9 cellular contexts compared by ENCODE assay signal in the genomic region with DNA sequence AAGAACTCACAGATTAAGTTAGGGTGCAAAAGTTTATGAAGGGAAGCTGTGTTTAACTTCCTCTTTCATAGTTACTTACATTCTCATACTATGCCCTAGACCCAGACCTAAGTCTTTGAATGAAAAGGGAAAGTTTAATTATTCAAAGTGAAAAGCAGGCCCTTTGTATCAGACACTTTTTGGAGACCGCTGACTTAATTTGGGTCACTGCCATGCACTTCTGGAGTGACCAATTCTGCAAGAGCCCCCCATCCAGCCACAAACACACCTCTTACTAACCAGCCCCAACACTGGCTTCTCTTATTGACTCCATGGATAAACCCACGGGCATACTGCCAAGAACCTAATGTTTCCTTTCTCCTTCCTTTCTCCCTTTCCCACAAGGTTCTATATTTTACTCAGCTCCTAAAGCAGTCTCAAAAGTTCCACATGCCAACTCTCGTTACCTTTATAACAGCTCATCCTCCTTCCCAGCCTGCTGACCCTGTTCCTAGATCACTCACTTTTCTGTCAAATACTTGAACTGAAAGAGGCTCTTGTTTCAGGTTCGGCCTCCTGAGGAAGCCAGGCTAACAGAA. TPM values are rescaled to one million over a fixed set of nuclear protein-coding genes. Genes with fewer than 3 reads are reported as not detected.
DNase-seq lines count a peak whose midpoint lies in the region; ATAC-seq and FAIRE-seq lines count a peak whose summit lies in the region.
"Had no signal": no experiment of that assay in that cellular context is flagged by ENCODE, and none has a peak within 500 bp of the region (broad histone marks: within the 10 kb centered on the region; RNA-seq: fewer than 3 reads in every experiment).

No MANE protein-coding gene starts in this region.

- peaks cover 71% of the 10 kb centered on the region for H3K36me3 Mint-ChIP-seq in T-helper 2 cell treated with Interferon-gamma antibody and Interleukin-4, amounts not matched to agents 5 μg/mL and 100 μg/mL, for 36 hours (ENCODE audit: low read depth)

- peak; percentile 18 for DNase-seq in CD1c-positive myeloid dendritic cell (ENCODE audit: extremely low spot score)
- peak; percentile 34 for DNase-seq in T-helper 2 cell treated with Interferon-gamma antibody and Interleukin-4, amounts not matched to agents 5 μg/mL and 100 μg/mL, for 36 hours (ENCODE audit: low spot score)
- peak; percentile 13 for DNase-seq in myocyte (ENCODE audit: low read depth)
- no peak for DNase-seq in SK-N-DZ (ENCODE audit: low spot score)
- DNase-seq in NCI-H2081 treated with DMSO at 0.1 percent for 48 hours (lab: John Stamatoyannopoulos, UW) = no peak
- no peak for DNase-seq in HTR-8/SVneo (ENCODE audit: insufficient read length, low spot score)

- ATAC-seq in GM18907 (IDR thresholded peaks at IDR 0.05; ENCODE audit: unreplicated experiment) = peak; percentile 86
- ATAC-seq in HG03045 (IDR thresholded peaks at IDR 0.05; ENCODE audit: unreplicated experiment) = peak; percentile 71
- ATAC-seq: HCT116 had no signal

- peaks cover 73% of the 10 kb centered on the region for H3K4me1 Mint-ChIP-seq in T-helper 2 cell treated with Interferon-gamma antibody and Interleukin-4, amounts not matched to agents 5 μg/mL and 100 μg/mL, for 36 hours (ENCODE audit: low read depth)

- H3K4me3 Mint-ChIP-seq in T-helper 2 cell treated with Interferon-gamma antibody and Interleukin-4, amounts not matched to agents 5 μg/mL and 100 μg/mL, for 36 hours = peak overlapping the region; percentile 76

- H3K27ac Mint-ChIP-seq in T-helper 2 cell treated with Interferon-gamma antibody and Interleukin-4, amounts not matched to agents 5 μg/mL and 100 μg/mL, for 36 hours = peak overlapping the region; percentile 85

- FAIRE-seq in HTR-8/SVneo (lab: Jason Lieb, UNC) = no peak

- no peaks in the 10 kb centered on the region for H3K9me3 Mint-ChIP-seq in T-helper 2 cell treated with Interferon-gamma antibody and Interleukin-4, amounts not matched to agents 5 μg/mL and 100 μg/mL, for 36 hours

- no peaks in the 10 kb centered on the region for H3K27me3 Mint-ChIP-seq in T-helper 2 cell treated with Interferon-gamma antibody and Interleukin-4, amounts not matched to agents 5 μg/mL and 100 μg/mL, for 36 hours (ENCODE audit: low read depth)

RNA-seq across cellular contexts. Expression of gene ABCE1, which starts 34.5 kb away (rescaled TPM):
- 140 and 171 TPM in 2 replicates for total RNA-seq in myocyte
- polyA plus RNA-seq in myocyte (2012) = 33.3 TPM
- polyA plus RNA-seq in SK-N-DZ (2014; cell fraction: cytosol; rRNA removed) = 107 and 108 TPM in 2 replicates
- polyA plus RNA-seq in SK-N-DZ (2014; cell fraction: nucleus; rRNA removed) = 104 and 113 TPM in 2 replicates

RNA-seq across cellular contexts. Expression of gene ANAPC10, which starts 34.6 kb away (rescaled TPM):
- total RNA-seq in myocyte = 20.3 and 26.6 TPM in 2 replicates
- polyA plus RNA-seq in myocyte (2012) = 13.4 TPM
- 33.9 and 38.9 TPM in 2 replicates for polyA plus RNA-seq in SK-N-DZ (2014; cell fraction: cytosol; rRNA removed)
- polyA plus RNA-seq in SK-N-DZ (2014; cell fraction: nucleus; rRNA removed) = 28.0 and 35.9 TPM in 2 replicates

RNA-seq across cellular contexts. Expression of gene OTUD4, which starts 47.8 kb away (rescaled TPM):
- total RNA-seq in myocyte = 53.5 and 81.4 TPM in 2 replicates
- polyA plus RNA-seq in myocyte (2012) = 16.6 TPM
- 8.3 and 8.4 TPM in 2 replicates for polyA plus RNA-seq in SK-N-DZ (2014; cell fraction: cytosol; rRNA removed)
- polyA plus RNA-seq in SK-N-DZ (2014; cell fraction: nucleus; rRNA removed) = 15.2 and 21.5 TPM in 2 replicates

Comparison
In these comparisons a context has a peak if more than half of its experiments do, and no peak if none do; other contexts are left out.
1. DNase-seq: peak in CD1c-positive myeloid dendritic cell (single experiment), T-helper 2 cell treated with Interferon-gamma antibody and Interleukin-4, amounts not matched to agents 5 μg/mL and 100 μg/mL, for 36 hours (single experiment) and myocyte (single experiment); none in SK-N-DZ (single experiment), NCI-H2081 treated with DMSO at 0.1 percent for 48 hours (single experiment) and HTR-8/SVneo (single experiment).